27 cellular contexts compared by ENCODE assay signal in the genomic region with DNA sequence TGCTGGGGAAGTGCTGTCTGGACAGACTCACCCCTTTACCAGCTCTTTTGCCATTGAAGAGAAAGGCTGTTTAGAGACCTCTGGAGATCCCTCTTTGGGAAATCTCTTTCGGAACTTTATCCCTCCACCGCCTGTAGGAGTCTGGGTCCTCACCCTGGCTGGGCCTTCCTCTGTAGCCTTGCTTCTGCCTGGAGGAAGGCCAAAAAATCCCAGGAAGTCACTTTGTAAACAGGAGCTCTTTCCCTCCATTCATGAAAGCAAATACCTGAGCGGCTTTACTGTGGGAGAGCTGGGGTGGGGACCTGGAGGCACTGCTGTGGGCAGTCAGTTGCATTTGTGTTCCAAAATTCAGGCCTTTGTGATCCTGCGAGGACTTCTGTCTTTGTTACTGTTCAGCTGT.
DNase-seq lines count a peak whose midpoint lies in the region; ATAC-seq and TF ChIP-seq lines count a peak whose summit lies in the region.
"Had no signal": no experiment of that assay in that cellular context is flagged by ENCODE, and none has a peak within 500 bp of the region (broad histone marks: within the 10 kb centered on the region; RNA-seq: fewer than 3 reads in every experiment).

No MANE protein-coding gene starts in this region.

- no peak overlapping the region for H3K27ac ChIP-seq in testis
- H3K27ac ChIP-seq: gastroesophageal sphincter, hepatocyte, psoas muscle, thyroid gland, VCaP had no signal

- CTCF ChIA-PET in Caco-2 (lab: Charles Lee) = interaction anchor here (1.0 kb wide), 1 partner anchor 27 kb away, joined by 4 read pairs; no protein-coding TSS in a partner anchor

- H3K4me1 ChIP-seq in Caco-2 (peaks cover 23% of the 10 kb centered on the region), testis (no peaks in the 10 kb centered on the region)
- H3K4me1 ChIP-seq: BE2C, gastroesophageal sphincter, psoas muscle, thyroid gland had no signal

- peak overlapping the region; percentile 90 for H3K27ac Mint-ChIP-seq in Caco-2 (ENCODE audit: unreplicated experiment)
- no peak overlapping the region for H3K27ac Mint-ChIP-seq in natural killer cell
- H3K27ac Mint-ChIP-seq: activated naive CD8-positive, alpha-beta T cell treated with anti-CD3 and anti-CD28 coated beads, Interleukin-2, amount 10 ng/mL, durations not matched to agents 7 days and 5 days; dendritic cell treated with granulocyte-macrophage colony-stimulating factor and Interleukin-4, amounts not matched to agents 40 ng/mL and 50 ng/mL, for 4 days; memory B cell; stimulated activated naive CD8-positive, alpha-beta T cell treated with anti-CD3 and anti-CD28 coated beads, Interleukin-15, Interleukin-2, amounts not matched to agents 100 ng/mL and 50 ng/mL, for 24 hours had no signal

- POLR2A ChIA-PET in Caco-2 (lab: Charles Lee) = interaction anchor here (0.5 to 1.4 kb wide), 3 partner anchors 9 to 126 kb away, joined by 4 to 8 read pairs (median 4); a partner anchor contains a TSS

- peak in 1 of 2 experiments; percentile 21 for DNase-seq in Caco-2
- DNase-seq in H4 (ENCODE audit: low spot score) = peak; percentile 9
- DNase-seq in NCI-H69 (lab: John Stamatoyannopoulos, UW) = peak; percentile 86
- peak; percentile 43 for DNase-seq in mesenteric fat pad (ENCODE audit: low spot score)
- no peak for DNase-seq in natural killer cell
- DNase-seq in testis = no peak
- DNase-seq: ACHN; activated CD4-positive, alpha-beta T cell treated with anti-CD3 and anti-CD28 coated beads for 4 hours; activated gamma-delta T cell; activated naive CD8-positive, alpha-beta T cell treated with anti-CD3 and anti-CD28 coated beads, Interleukin-2, amount 10 ng/mL, durations not matched to agents 7 days and 5 days; activated T-cell treated with anti-CD3 and anti-CD28 coated beads, Interleukin-2, amount 50 U/mL, for 1 hour; BE2C; central memory CD4-positive, alpha-beta T cell; left cardiac atrium; NCI-H1092 treated with DMSO at 0.1 percent for 48 hours; NCI-H2107; psoas muscle; SHP77 treated with DMSO at 0.1 percent for 48 hours; thyroid gland had no signal

- TF ChIP-seq POLR2A in testis (IDR thresholded peaks at IDR 0.05) = no peak

- intact Hi-C loops in Caco-2 (cut with micrococcal nuclease; ENCODE audit: unreplicated experiment) (loop anchor here (1.0 to 5.0 kb wide), 2 partner anchors 82 to 104 kb away; no protein-coding TSS in a partner anchor), natural killer cell (cut with micrococcal nuclease) (no loop called here), testis (cut with DNase I; ENCODE audit: low total_unique reads) (no loop called here)

- no TSS peak for BruUV-seq in Caco-2 (replicated peaks; lab: Mats Ljungman, UMichigan)

- H3K9me3 Mint-ChIP-seq in Caco-2 (ENCODE audit: unreplicated experiment) = peaks cover 21% of the 10 kb centered on the region
- H3K9me3 Mint-ChIP-seq in natural killer cell = no peaks in the 10 kb centered on the region
- H3K9me3 Mint-ChIP-seq: dendritic cell treated with granulocyte-macrophage colony-stimulating factor and Interleukin-4, amounts not matched to agents 40 ng/mL and 50 ng/mL, for 4 days had no signal

- H3K36me3 ChIP-seq in Caco-2 (ENCODE audit: control insufficient read depth, insufficient read depth, low read length) (no peaks in the 10 kb centered on the region), testis (ENCODE audit: low read depth, missing control alignments) (no peaks in the 10 kb centered on the region)
- H3K36me3 ChIP-seq: BE2C, gastroesophageal sphincter, thyroid gland had no signal

- H3K27me3 Mint-ChIP-seq in Caco-2 (ENCODE audit: insufficient read depth, unreplicated experiment) = no peaks in the 10 kb centered on the region
- peaks cover 17 to 28% of the 10 kb centered on the region in 2 donors for H3K27me3 Mint-ChIP-seq in natural killer cell (ENCODE audit: low read depth in 2 of 2)

- H3K4me1 Mint-ChIP-seq in Caco-2 (ENCODE audit: low read depth, unreplicated experiment) (peaks cover 32% of the 10 kb centered on the region), natural killer cell (peaks cover 0 to 11% of the 10 kb centered on the region in 2 donors)

- WGBS in testis, 2 donors = 48 to 65% methylated on average over 4 of the region's 4 CpGs

- H3K4me3 ChIP-seq in Caco-2 (ENCODE audit: low read depth, low read length) = no peak overlapping the region
- no peak overlapping the region for H3K4me3 ChIP-seq in testis
- H3K4me3 ChIP-seq: gastroesophageal sphincter, GM12878, hepatocyte, psoas muscle, thyroid gland had no signal

- H3K27me3 ChIP-seq in Caco-2 (replicated peaks; ENCODE audit: control insufficient read depth, insufficient read depth, low read length) = no peaks in the 10 kb centered on the region
- no peaks in the 10 kb centered on the region for H3K27me3 ChIP-seq in testis
- H3K27me3 ChIP-seq: BE2C, gastroesophageal sphincter, hepatocyte, thyroid gland had no signal

- H3K9me3 ChIP-seq in Caco-2 (peaks cover 7% of the 10 kb centered on the region; the same call in 1 of the 2 replicates), testis (no peaks in the 10 kb centered on the region)
- H3K9me3 ChIP-seq: BE2C, gastroesophageal sphincter, psoas muscle, thyroid gland had no signal

- H3K4me3 Mint-ChIP-seq in Caco-2 (ENCODE audit: unreplicated experiment) (no peak overlapping the region), natural killer cell (no peak overlapping the region)
- H3K4me3 Mint-ChIP-seq: activated naive CD8-positive, alpha-beta T cell treated with anti-CD3 and anti-CD28 coated beads, Interleukin-2, amount 10 ng/mL, durations not matched to agents 7 days and 5 days; dendritic cell treated with granulocyte-macrophage colony-stimulating factor and Interleukin-4, amounts not matched to agents 40 ng/mL and 50 ng/mL, for 4 days; memory B cell; stimulated activated naive CD8-positive, alpha-beta T cell treated with anti-CD3 and anti-CD28 coated beads, Interleukin-15, Interleukin-2, amounts not matched to agents 100 ng/mL and 50 ng/mL, for 24 hours had no signal

- H3K36me3 Mint-ChIP-seq in Caco-2 (ENCODE audit: insufficient read depth, unreplicated experiment) (peaks cover 6% of the 10 kb centered on the region), natural killer cell (no peaks in the 10 kb centered on the region)
- H3K36me3 Mint-ChIP-seq: activated naive CD8-positive, alpha-beta T cell treated with anti-CD3 and anti-CD28 coated beads, Interleukin-2, amount 10 ng/mL, durations not matched to agents 7 days and 5 days; memory B cell had no signal

- ATAC-seq in natural killer cell (no peak), HG03460 (IDR thresholded peaks at IDR 0.05; ENCODE audit: unreplicated experiment) (no peak)
- ATAC-seq: gastroesophageal sphincter, GM12878, left cardiac atrium, psoas muscle had no signal

- TF ChIP-seq CTCF in Caco-2 (IDR thresholded peaks at IDR 0.05; ENCODE audit: insufficient read depth in 1 of 2, low read depth in 1 of 2, low read length in 1 of 2, severe bottlenecking in 1 of 2, unreplicated experiment in 1 of 2) (no peak), natural killer cell (IDR thresholded peaks at IDR 0.05) (no peak), testis (IDR thresholded peaks at IDR 0.05) (no peak)

Comparison
In these comparisons a context has a peak if more than half of its experiments do, and no peak if none do; other contexts are left out.
1. DNase-seq: peak in H4 (single experiment), NCI-H69 (single experiment) and mesenteric fat pad (single experiment); none in natural killer cell (single experiment) and testis (single experiment).